ENCODE assay signal across 11 cellular contexts in genomic region chr12:18165422-18165871, GRCh38.
DNase-seq lines count a peak whose midpoint lies in the region; ATAC-seq, FAIRE-seq and TF ChIP-seq lines count a peak whose summit lies in the region.
"Had no signal": no experiment of that assay in that cellular context is flagged by ENCODE, and none has a peak within 500 bp of the region (broad histone marks: within the 10 kb centered on the region; RNA-seq: fewer than 3 reads in every experiment).

No MANE protein-coding gene starts in this region.

- peaks cover 6% of the 10 kb centered on the region for H3K9me3 Mint-ChIP-seq in activated T-helper 1 cell treated with anti-CD3 and anti-CD28 coated beads, Interleukin-12 subunit alpha, Interleukin-12 subunit beta, Interleukin-2, Interleukin-4 antibody, amounts not matched to agents 30 ng/mL and 10 ng/mL and 1 ng/mL, durations not matched to agents 14 hours and 24 hours and 36 hours
- peaks cover 3% of the 10 kb centered on the region; the same call in 2 of the 3 replicates for H3K9me3 Mint-ChIP-seq in GM23338

- H3K36me3 Mint-ChIP-seq in activated T-helper 1 cell treated with anti-CD3 and anti-CD28 coated beads, Interleukin-12 subunit alpha, Interleukin-12 subunit beta, Interleukin-2, Interleukin-4 antibody, amounts not matched to agents 30 ng/mL and 10 ng/mL and 1 ng/mL, durations not matched to agents 14 hours and 24 hours and 36 hours (ENCODE audit: low read depth), result no peaks in the 10 kb centered on the region
- H3K36me3 Mint-ChIP-seq in GM23338 (ENCODE audit: low read depth), result peaks cover 2% of the 10 kb centered on the region; the same call in 1 of the 3 replicates

- H3K4me1 ChIP-seq in muscle layer of duodenum (ENCODE audit: control insufficient read depth in 1 of 2, insufficient read depth in 2 of 2, low read length in 2 of 2), result no peaks in the 10 kb centered on the region
- no peaks in the 10 kb centered on the region for H3K4me1 ChIP-seq in GM23338 (ENCODE audit: insufficient read depth)

- no peaks in the 10 kb centered on the region for H3K27me3 Mint-ChIP-seq in activated T-helper 1 cell treated with anti-CD3 and anti-CD28 coated beads, Interleukin-12 subunit alpha, Interleukin-12 subunit beta, Interleukin-2, Interleukin-4 antibody, amounts not matched to agents 30 ng/mL and 10 ng/mL and 1 ng/mL, durations not matched to agents 14 hours and 24 hours and 36 hours (ENCODE audit: insufficient read depth)
- H3K27me3 Mint-ChIP-seq in GM23338 (ENCODE audit: insufficient read depth, low read depth, poor library complexity), result no peaks in the 10 kb centered on the region

- no peaks in the 10 kb centered on the region for H3K79me2 ChIP-seq in GM23338 (replicated peaks; ENCODE audit: insufficient read depth)

- no peak overlapping the region for H2AFZ ChIP-seq in GM23338

- H3K27ac Mint-ChIP-seq in activated T-helper 1 cell treated with anti-CD3 and anti-CD28 coated beads, Interleukin-12 subunit alpha, Interleukin-12 subunit beta, Interleukin-2, Interleukin-4 antibody, amounts not matched to agents 30 ng/mL and 10 ng/mL and 1 ng/mL, durations not matched to agents 14 hours and 24 hours and 36 hours, result peak overlapping the region; percentile 36
- H3K27ac Mint-ChIP-seq in GM23338, result no peak overlapping the region

- H3K9me2 ChIP-seq in GM23338 (ENCODE audit: insufficient read depth), result no peaks in the 10 kb centered on the region; the same call in 1 of the 2 replicates

- intact Hi-C loops in activated T-helper 1 cell treated with anti-CD3 and anti-CD28 coated beads, Interleukin-12 subunit alpha, Interleukin-12 subunit beta, Interleukin-2, Interleukin-4 antibody, amounts not matched to agents 30 ng/mL and 10 ng/mL and 1 ng/mL, durations not matched to agents 14 hours and 24 hours and 36 hours (cut with micrococcal nuclease), result no loop called here

- H3K27ac ChIP-seq in muscle layer of duodenum (ENCODE audit: low read length) (no peak overlapping the region), GM23338 (ENCODE audit: low read depth) (no peak overlapping the region)
- H3K27ac ChIP-seq: 22Rv1 had no signal

- H3F3A ChIP-seq in GM23338 (replicated peaks; ENCODE audit: low read depth), result no peaks in the 10 kb centered on the region

- H3K4me3 ChIP-seq in muscle layer of duodenum (ENCODE audit: low read depth in 1 of 2, low read length in 2 of 2), result peak overlapping the region; percentile 20 to 27
- no peak overlapping the region for H3K4me3 ChIP-seq in GM23338
- H3K4me3 ChIP-seq: skin epidermis had no signal

- no peaks in the 10 kb centered on the region for H4K20me1 ChIP-seq in GM23338 (replicated peaks; ENCODE audit: insufficient read depth)

- peak; percentile 97 for ATAC-seq in GM21529 (IDR thresholded peaks at IDR 0.05; ENCODE audit: unreplicated experiment)
- no peak for ATAC-seq in GM23338

- no peak overlapping the region for H3K4me2 ChIP-seq in GM23338

- no peak overlapping the region for H3K4me3 Mint-ChIP-seq in activated T-helper 1 cell treated with anti-CD3 and anti-CD28 coated beads, Interleukin-12 subunit alpha, Interleukin-12 subunit beta, Interleukin-2, Interleukin-4 antibody, amounts not matched to agents 30 ng/mL and 10 ng/mL and 1 ng/mL, durations not matched to agents 14 hours and 24 hours and 36 hours
- no peak overlapping the region for H3K4me3 Mint-ChIP-seq in GM23338

- TF ChIP-seq CTCF in GM23338 (conservative IDR thresholded peaks at IDR 0.05; ENCODE audit: low read depth in 2 of 2), result no peak

- H3K9me3 ChIP-seq in muscle layer of duodenum (ENCODE audit: control insufficient read depth in 1 of 2, low read length in 2 of 2), result no peaks in the 10 kb centered on the region

- H3K36me3 ChIP-seq in muscle layer of duodenum (ENCODE audit: control insufficient read depth in 1 of 2, insufficient read depth in 2 of 2, low read length in 2 of 2) (no peaks in the 10 kb centered on the region), GM23338 (ENCODE audit: insufficient read depth) (no peaks in the 10 kb centered on the region)

- H3K4me1 Mint-ChIP-seq in activated T-helper 1 cell treated with anti-CD3 and anti-CD28 coated beads, Interleukin-12 subunit alpha, Interleukin-12 subunit beta, Interleukin-2, Interleukin-4 antibody, amounts not matched to agents 30 ng/mL and 10 ng/mL and 1 ng/mL, durations not matched to agents 14 hours and 24 hours and 36 hours (ENCODE audit: low read depth), result peaks cover 10% of the 10 kb centered on the region
- no peaks in the 10 kb centered on the region for H3K4me1 Mint-ChIP-seq in GM23338

- no peak for FAIRE-seq in HTR-8/SVneo (lab: Jason Lieb, UNC)
- FAIRE-seq: TTC549 had no signal

- DNase-seq in DMS 273 (lab: John Stamatoyannopoulos, UW; ENCODE audit: unreplicated experiment) (peak; percentile 5), DMS 273 treated with DMSO at 0.1 percent for 48 hours (lab: John Stamatoyannopoulos, UW) (no peak), HTR-8/SVneo (ENCODE audit: insufficient read length, low spot score) (peak; percentile 1), mesenteric fat pad (ENCODE audit: low spot score) (no peak), GM23338 (ENCODE audit: low spot score) (no peak)
- DNase-seq in activated T-helper 1 cell treated with anti-CD3 and anti-CD28 coated beads, Interleukin-12 subunit alpha, Interleukin-12 subunit beta, Interleukin-2, Interleukin-4 antibody, amounts not matched to agents 30 ng/mL and 10 ng/mL and 1 ng/mL, durations not matched to agents 14 hours and 24 hours and 36 hours (ENCODE audit: low spot score), result peak; percentile 7

- no peaks in the 10 kb centered on the region for H3K27me3 ChIP-seq in muscle layer of duodenum (ENCODE audit: low read depth, low read length)
- H3K27me3 ChIP-seq in GM23338 (ENCODE audit: insufficient read depth), result no peaks in the 10 kb centered on the region

TF ChIP-seq in GM23338, 12 proteins besides CTCF, POLR2A, EP300 and RAD21:
- TF ChIP-seq JUNB (IDR thresholded peaks at IDR 0.05; ENCODE audit: unreplicated experiment) (no peak), ETS1 (IDR thresholded peaks at IDR 0.05) (no peak), ZNF331 (CRISPR knock-in tag; IDR thresholded peaks at IDR 0.05; ENCODE audit: low read depth) (no peak), POLR2AphosphoS5 (IDR thresholded peaks at IDR 0.05; ENCODE audit: low read depth) (no peak), REST (IDR thresholded peaks at IDR 0.05; ENCODE audit: unreplicated experiment) (no peak), CREB1 (CRISPR knock-in tag; IDR thresholded peaks at IDR 0.05; ENCODE audit: low read depth) (no peak)
TF ChIP-seq in GM23338: peak in this region for 0.

Comparison
In these comparisons a context has a peak if more than half of its experiments do, and no peak if none do; other contexts are left out.
1. DNase-seq: peak in DMS 273 (single experiment), HTR-8/SVneo (single experiment) and activated T-helper 1 cell treated with anti-CD3 and anti-CD28 coated beads, Interleukin-12 subunit alpha, Interleukin-12 subunit beta, Interleukin-2, Interleukin-4 antibody, amounts not matched to agents 30 ng/mL and 10 ng/mL and 1 ng/mL, durations not matched to agents 14 hours and 24 hours and 36 hours (single experiment); none in DMS 273 treated with DMSO at 0.1 percent for 48 hours (single experiment), mesenteric fat pad (single experiment) and GM23338 (single experiment).